ENCODE assay signal across 9 cellular contexts in genomic region chr2:130376433-130377293, GRCh38. TPM values are rescaled to one million over a fixed set of nuclear protein-coding genes. Genes with fewer than 3 reads are reported as not detected.
A peak's percentile ranks its signal among the peaks of the same experiment; 100 is the strongest.
DNase-seq lines count a peak whose midpoint lies in the region; ATAC-seq lines count a peak whose summit lies in the region.
"Had no signal": no experiment of that assay in that cellular context is flagged by ENCODE, and none has a peak within 500 bp of the region (broad histone marks: within the 10 kb centered on the region; RNA-seq: fewer than 3 reads in every experiment).

No MANE protein-coding gene starts in this region.

- H3K9me3 ChIP-seq in T-helper 17 cell (ENCODE audit: control insufficient read depth, low read length, poor library complexity, severe bottlenecking) = no peaks in the 10 kb centered on the region

- no peak for DNase-seq in stimulated activated naive CD8-positive, alpha-beta T cell treated with anti-CD3 and anti-CD28 coated beads, Interleukin-15, Interleukin-2, amounts not matched to agents 100 U/mL and 50 U/mL, for 24 hours
- no peak for DNase-seq in T-helper 17 cell
- no peak for DNase-seq in NCI-H69 (lab: John Stamatoyannopoulos, UW)
- no peak for DNase-seq in stimulated activated CD4-positive, alpha-beta T cell treated with anti-CD3 and anti-CD28 coated beads, Interleukin-2, amount 100 ng/mL, for 24 hours
- DNase-seq in KG1 (lab: John Stamatoyannopoulos, UW) = no peak
- no peak for DNase-seq in effector CD8-positive, alpha-beta T cell (lab: John Stamatoyannopoulos, UW)
- DNase-seq: activated CD4-positive, alpha-beta T cell treated with anti-CD3 and anti-CD28 coated beads for 48 hours had no signal

- ATAC-seq in stimulated activated naive CD8-positive, alpha-beta T cell treated with anti-CD3 and anti-CD28 coated beads, Interleukin-15, Interleukin-2, amounts not matched to agents 100 U/mL and 50 U/mL, for 24 hours = no peak
- peak; percentile 55 for ATAC-seq in HG02943 (IDR thresholded peaks at IDR 0.05; ENCODE audit: low read depth, unreplicated experiment)
- peak; percentile 22 for ATAC-seq in T-helper 17 cell

- no peaks in the 10 kb centered on the region for H3K27me3 Mint-ChIP-seq in stimulated activated naive CD8-positive, alpha-beta T cell treated with anti-CD3 and anti-CD28 coated beads, Interleukin-15, Interleukin-2, amounts not matched to agents 100 ng/mL and 50 ng/mL, for 24 hours
- H3K27me3 Mint-ChIP-seq in T-helper 17 cell = no peaks in the 10 kb centered on the region

- H3K27ac Mint-ChIP-seq in stimulated activated naive CD8-positive, alpha-beta T cell treated with anti-CD3 and anti-CD28 coated beads, Interleukin-15, Interleukin-2, amounts not matched to agents 100 ng/mL and 50 ng/mL, for 24 hours = peak overlapping the region; percentile 51
- peak overlapping the region; percentile 96 for H3K27ac Mint-ChIP-seq in T-helper 17 cell

- H3K9me3 Mint-ChIP-seq in stimulated activated naive CD8-positive, alpha-beta T cell treated with anti-CD3 and anti-CD28 coated beads, Interleukin-15, Interleukin-2, amounts not matched to agents 100 ng/mL and 50 ng/mL, for 24 hours = no peaks in the 10 kb centered on the region

- no peak overlapping the region for H3K4me3 Mint-ChIP-seq in stimulated activated naive CD8-positive, alpha-beta T cell treated with anti-CD3 and anti-CD28 coated beads, Interleukin-15, Interleukin-2, amounts not matched to agents 100 ng/mL and 50 ng/mL, for 24 hours
- peak overlapping the region; percentile 10 for H3K4me3 Mint-ChIP-seq in T-helper 17 cell

- H3K4me1 Mint-ChIP-seq in stimulated activated naive CD8-positive, alpha-beta T cell treated with anti-CD3 and anti-CD28 coated beads, Interleukin-15, Interleukin-2, amounts not matched to agents 100 ng/mL and 50 ng/mL, for 24 hours (ENCODE audit: low read depth) = peaks cover 76% of the 10 kb centered on the region
- peaks cover 60% of the 10 kb centered on the region for H3K4me1 Mint-ChIP-seq in T-helper 17 cell

- peaks cover 39% of the 10 kb centered on the region for H3K36me3 Mint-ChIP-seq in stimulated activated naive CD8-positive, alpha-beta T cell treated with anti-CD3 and anti-CD28 coated beads, Interleukin-15, Interleukin-2, amounts not matched to agents 100 ng/mL and 50 ng/mL, for 24 hours (ENCODE audit: low read depth)
- H3K36me3 Mint-ChIP-seq in T-helper 17 cell (ENCODE audit: low read depth) = peaks cover 12% of the 10 kb centered on the region

RNA-seq across cellular contexts. Expression of gene PTPN18, which starts 20.8 kb away (rescaled TPM):
- total RNA-seq in T-helper 17 cell = 100 to 1,000 TPM in 1 of 2 donors, 10 to 100 TPM in 1; 53.2 to 102 TPM

RNA-seq across cellular contexts. Expression of gene IMP4, which starts 34.0 kb away (rescaled TPM):
- 10 to 100 TPM; 59.3 to 65.6 TPM for total RNA-seq in T-helper 17 cell
